8 cellular contexts compared by ENCODE assay signal in genomic region chr22:37659066-37659896, GRCh38.
DNase-seq lines count a peak whose midpoint lies in the region; ATAC-seq, FAIRE-seq and TF ChIP-seq lines count a peak whose summit lies in the region.

No MANE protein-coding gene starts in this region.

- H3K4me3 ChIP-seq in SK-N-MC (peak overlapping the region; percentile 90), epithelial cell of esophagus (ENCODE audit: low read length) (peak overlapping the region; percentile 56), neutrophil (ENCODE audit: low read depth in 1 of 2, low read length in 1 of 2) (peak overlapping the region; percentile 56 to 68)

- H3K36me3 ChIP-seq in SK-N-MC (ENCODE audit: insufficient read depth, low read length) (no peaks in the 10 kb centered on the region), neutrophil (peaks cover 21% of the 10 kb centered on the region)

- H3K27ac ChIP-seq in SK-N-MC (no peak overlapping the region; the same call in 1 of the 2 replicates), neutrophil (no peak overlapping the region)

- ATAC-seq in HG02623 (IDR thresholded peaks at IDR 0.05; ENCODE audit: unreplicated experiment) (peak; percentile 11), HG03571 (IDR thresholded peaks at IDR 0.05; ENCODE audit: unreplicated experiment) (no peak)

- FAIRE-seq in HTR-8/SVneo (lab: Jason Lieb, UNC): no peak

- no peaks in the 10 kb centered on the region for H3K27me3 ChIP-seq in neutrophil

- H3K9ac ChIP-seq in SK-N-MC (ENCODE audit: insufficient read length): peak overlapping the region; percentile 76

- H3K9me3 ChIP-seq in SK-N-MC (ENCODE audit: low read depth, low read length) (no peaks in the 10 kb centered on the region), neutrophil (no peaks in the 10 kb centered on the region)

- H3K4me1 ChIP-seq in neutrophil (ENCODE audit: control insufficient read depth in 1 of 2, insufficient read depth in 1 of 2, low read depth in 1 of 2, low read length in 1 of 2): peaks cover 15 to 18% of the 10 kb centered on the region in 2 experiments

- TF ChIP-seq CTCF in epithelial cell of esophagus (IDR thresholded peaks at IDR 0.05; ENCODE audit: insufficient read depth, low read depth, low read length, missing control alignments) (no peak), neutrophil (IDR thresholded peaks at IDR 0.05) (no peak)

- DNase-seq in NCI-H82 (lab: John Stamatoyannopoulos, UW) (peak; percentile 41), NCI-H82 treated with DMSO at 0.1 percent for 48 hours (lab: John Stamatoyannopoulos, UW; ENCODE audit: unreplicated experiment) (no peak), SK-N-MC (ENCODE audit: low read depth, low spot score) (no peak), epithelial cell of esophagus (ENCODE audit: low read depth) (no peak), HTR-8/SVneo (ENCODE audit: insufficient read length, low spot score) (no peak)
